8 cellular contexts compared by ENCODE assay signal in genomic region chr5:68460147-68460760, GRCh38.
DNase-seq lines count a peak whose midpoint lies in the region; ATAC-seq and FAIRE-seq lines count a peak whose summit lies in the region.

No MANE protein-coding gene starts in this region.

- H3K4me3 Mint-ChIP-seq in activated naive CD4-positive, alpha-beta T cell treated with anti-CD3 and anti-CD28 coated beads, Interleukin-2, amount 10 ng/mL, durations not matched to agents 7 days and 5 days = no peak overlapping the region

- DNase-seq in Daoy (ENCODE audit: low read depth) (peak; percentile 50), NCI-H526 treated with DMSO at 0.1 percent for 48 hours (lab: John Stamatoyannopoulos, UW) (peak; percentile 17), left cardiac atrium (no peak), small intestine (peak; percentile 63)
- peak; percentile 55 for DNase-seq in activated naive CD4-positive, alpha-beta T cell treated with anti-CD3 and anti-CD28 coated beads, Interleukin-2, amount 10 ng/mL, durations not matched to agents 7 days and 5 days

- ATAC-seq in GM21576 (IDR thresholded peaks at IDR 0.05; ENCODE audit: unreplicated experiment) = peak; percentile 56
- peak; percentile 54 to 60 for ATAC-seq in left cardiac atrium
- ATAC-seq in GM21367 (IDR thresholded peaks at IDR 0.05; ENCODE audit: unreplicated experiment) = no peak
- ATAC-seq in HG02840 (IDR thresholded peaks at IDR 0.05; ENCODE audit: low FRiP score, unreplicated experiment) = no peak

- no peaks in the 10 kb centered on the region for H3K9me3 ChIP-seq in small intestine (ENCODE audit: control insufficient read depth, low read depth)

- no peak for FAIRE-seq in small intestine (lab: Jason Lieb, UNC)

- no peak overlapping the region for H3K27ac Mint-ChIP-seq in activated naive CD4-positive, alpha-beta T cell treated with anti-CD3 and anti-CD28 coated beads, Interleukin-2, amount 10 ng/mL, durations not matched to agents 7 days and 5 days

- H3K27me3 Mint-ChIP-seq in activated naive CD4-positive, alpha-beta T cell treated with anti-CD3 and anti-CD28 coated beads, Interleukin-2, amount 10 ng/mL, durations not matched to agents 7 days and 5 days = no peaks in the 10 kb centered on the region

- WGBS in small intestine, 3 donors = 55 to 58% (median 56%) methylated on average over 3 of the region's 3 CpGs

- H3K36me3 ChIP-seq in small intestine (ENCODE audit: control insufficient read depth in 2 of 2, insufficient read depth in 2 of 2, low read length in 2 of 2) = no peaks in the 10 kb centered on the region

- peaks cover 0 to 4% of the 10 kb centered on the region in 2 donors for H3K4me1 ChIP-seq in small intestine (ENCODE audit: control insufficient read depth in 2 of 2, insufficient read depth in 1 of 2, low read depth in 1 of 2, low read length in 1 of 2)

- no peak overlapping the region for H3K4me3 ChIP-seq in small intestine (ENCODE audit: low read depth in 1 of 2, low read length in 2 of 2)

- H3K36me3 Mint-ChIP-seq in activated naive CD4-positive, alpha-beta T cell treated with anti-CD3 and anti-CD28 coated beads, Interleukin-2, amount 10 ng/mL, durations not matched to agents 7 days and 5 days = no peaks in the 10 kb centered on the region

- peaks cover 16% of the 10 kb centered on the region for H3K4me1 Mint-ChIP-seq in activated naive CD4-positive, alpha-beta T cell treated with anti-CD3 and anti-CD28 coated beads, Interleukin-2, amount 10 ng/mL, durations not matched to agents 7 days and 5 days

- no peaks in the 10 kb centered on the region for H3K9me3 Mint-ChIP-seq in activated naive CD4-positive, alpha-beta T cell treated with anti-CD3 and anti-CD28 coated beads, Interleukin-2, amount 10 ng/mL, durations not matched to agents 7 days and 5 days

- CTCF ChIA-PET in activated naive CD4-positive, alpha-beta T cell treated with anti-CD3 and anti-CD28 coated beads, Interleukin-2, amount 10 ng/mL, durations not matched to agents 7 days and 5 days (lab: Charles Lee) = interaction anchor here (0.6 to 7.3 kb wide), 6 partner anchors 18 to 427 kb away, joined by 3 to 87 read pairs (median 4); no protein-coding TSS in a partner anchor

- no peaks in the 10 kb centered on the region for H3K27me3 ChIP-seq in small intestine (ENCODE audit: control insufficient read depth in 2 of 2, insufficient read depth in 2 of 2, low read length in 2 of 2)

- H3K27ac ChIP-seq in small intestine (ENCODE audit: low read depth in 1 of 2, low read length in 1 of 2) = no peak overlapping the region

- intact Hi-C loops in left cardiac atrium (cut with DNase I) = loop anchor here (1.0 to 10.0 kb wide), 3 partner anchors 173 to 505 kb away; no protein-coding TSS in a partner anchor

Comparison
In these comparisons a context has a peak if more than half of its experiments do, and no peak if none do; other contexts are left out.
1. ATAC-seq: peak in GM21576 (single experiment) and left cardiac atrium (2 of 2); none in GM21367 (single experiment) and HG02840 (single experiment).